ENCODE assay signal across 11 cellular contexts in genomic region chr15:66004618-66005262, GRCh38.
DNase-seq lines count a peak whose midpoint lies in the region; ATAC-seq and TF ChIP-seq lines count a peak whose summit lies in the region.
"Had no signal": no experiment of that assay in that cellular context is flagged by ENCODE, and none has a peak within 500 bp of the region (broad histone marks: within the 10 kb centered on the region; RNA-seq: fewer than 3 reads in every experiment).

No MANE protein-coding gene starts in this region.

- no peaks in the 10 kb centered on the region for H3K4me1 ChIP-seq in liver (ENCODE audit: control insufficient read depth in 4 of 4, insufficient read depth in 4 of 4, low read length in 3 of 4)
- no peaks in the 10 kb centered on the region for H3K4me1 ChIP-seq in CD8-positive, alpha-beta memory T cell (ENCODE audit: insufficient read depth, low read length)

- TF ChIP-seq CTCF in astrocyte of the cerebellum (IDR thresholded peaks at IDR 0.05; ENCODE audit: low read depth, low read length, missing control alignments) (no peak), liver (IDR thresholded peaks at IDR 0.05; ENCODE audit: low read depth, low read length, missing input control) (no peak)

- H3K36me3 Mint-ChIP-seq in T-helper 17 cell (ENCODE audit: low read depth) = peaks cover 7% of the 10 kb centered on the region
- H3K36me3 Mint-ChIP-seq in CD8-positive, alpha-beta memory T cell = no peaks in the 10 kb centered on the region
- H3K36me3 Mint-ChIP-seq: immature natural killer cell had no signal

- ATAC-seq in T-helper 17 cell (no peak), HG02973 (IDR thresholded peaks at IDR 0.05; ENCODE audit: unreplicated experiment) (no peak)

- H3K27me3 ChIP-seq in liver (ENCODE audit: control insufficient read depth in 4 of 4, insufficient read depth in 4 of 4, low read length in 3 of 4) = peaks cover 0 to 2% (median 0%) of the 10 kb centered on the region in 4 donors
- H3K27me3 ChIP-seq in CD8-positive, alpha-beta memory T cell (ENCODE audit: insufficient read depth, low read length, poor library complexity, severe bottlenecking) = peaks cover 5% of the 10 kb centered on the region

- no peak for TF ChIP-seq RAD21 in liver (IDR thresholded peaks at IDR 0.05)

- H3K4me1 Mint-ChIP-seq in T-helper 17 cell = no peaks in the 10 kb centered on the region
- no peaks in the 10 kb centered on the region for H3K4me1 Mint-ChIP-seq in CD8-positive, alpha-beta memory T cell
- H3K4me1 Mint-ChIP-seq: immature natural killer cell had no signal

- H3K9me3 ChIP-seq in liver (ENCODE audit: control insufficient read depth in 4 of 4, low read length in 3 of 4) = no peaks in the 10 kb centered on the region
- H3K9me3 ChIP-seq in T-helper 17 cell (ENCODE audit: control insufficient read depth, low read length, poor library complexity, severe bottlenecking) = no peaks in the 10 kb centered on the region
- no peaks in the 10 kb centered on the region for H3K9me3 ChIP-seq in CD8-positive, alpha-beta memory T cell (ENCODE audit: low read length)

- H3K9ac ChIP-seq in liver (ENCODE audit: low read depth in 1 of 2, low read length in 2 of 2) = no peak overlapping the region

- H3K9me3 Mint-ChIP-seq in CD8-positive, alpha-beta memory T cell = no peaks in the 10 kb centered on the region
- H3K9me3 Mint-ChIP-seq: immature natural killer cell had no signal

- DNase-seq in GM03348 (ENCODE audit: low spot score) (peak; percentile 71), KBM-7 (peak; percentile 65), astrocyte of the cerebellum (ENCODE audit: low read depth) (peak; percentile 29), NCI-H446 treated with DMSO at 0.1 percent for 48 hours (lab: John Stamatoyannopoulos, UW) (no peak), T-helper 17 cell (no peak)
- no peak for DNase-seq in CD8-positive, alpha-beta memory T cell
- DNase-seq: NCI-H146 had no signal

- no peak overlapping the region for H3K4me3 Mint-ChIP-seq in T-helper 17 cell
- no peak overlapping the region for H3K4me3 Mint-ChIP-seq in CD8-positive, alpha-beta memory T cell
- H3K4me3 Mint-ChIP-seq: immature natural killer cell had no signal

- H3K4me3 ChIP-seq in astrocyte of the cerebellum (ENCODE audit: low read depth, low read length) (no peak overlapping the region), liver (ENCODE audit: low read depth in 1 of 3, low read length in 3 of 3) (no peak overlapping the region)
- no peak overlapping the region for H3K4me3 ChIP-seq in CD8-positive, alpha-beta memory T cell (ENCODE audit: low read length)
- H3K4me3 ChIP-seq: smooth muscle cell had no signal

- no peak overlapping the region for H3K27ac Mint-ChIP-seq in T-helper 17 cell
- no peak overlapping the region for H3K27ac Mint-ChIP-seq in CD8-positive, alpha-beta memory T cell
- H3K27ac Mint-ChIP-seq: immature natural killer cell had no signal

- H3K27ac ChIP-seq in liver (ENCODE audit: low read depth in 1 of 2, low read length in 2 of 2) = no peak overlapping the region
- no peak overlapping the region for H3K27ac ChIP-seq in CD8-positive, alpha-beta memory T cell (ENCODE audit: low read depth, low read length)

- POLR2A ChIA-PET in CD8-positive, alpha-beta memory T cell (lab: Charles Lee) = no interaction called here

- no peaks in the 10 kb centered on the region for H3K36me3 ChIP-seq in liver (ENCODE audit: control insufficient read depth in 4 of 4, insufficient read depth in 3 of 4, low read depth in 1 of 4, low read length in 3 of 4)
- no peaks in the 10 kb centered on the region for H3K36me3 ChIP-seq in CD8-positive, alpha-beta memory T cell (ENCODE audit: insufficient read depth, low read length)

- CTCF ChIA-PET in CD8-positive, alpha-beta memory T cell (lab: Charles Lee) = no interaction called here

- WGBS in liver = 42% methylated on average over 6 of the region's 6 CpGs

- peaks cover 62% of the 10 kb centered on the region for H3K27me3 Mint-ChIP-seq in T-helper 17 cell
- H3K27me3 Mint-ChIP-seq in CD8-positive, alpha-beta memory T cell = peaks cover 41 to 45% of the 10 kb centered on the region in 2 donors

- in situ Hi-C loops in KBM-7 (cut with MboI; ENCODE audit: low pct_unique_long_range_greater_than_20kb, low sequenced_read_pairs) (no loop called here), astrocyte of the cerebellum (cut with HindIII; ENCODE audit: low sequenced_read_pairs) (no loop called here)

TF ChIP-seq in liver, 16 proteins besides CTCF, POLR2A, EP300 and RAD21:
- TF ChIP-seq REST (IDR thresholded peaks at IDR 0.05) = peak; percentile 99
- TF ChIP-seq ZBTB33 (IDR thresholded peaks at IDR 0.05) = no peak
TF ChIP-seq in liver: peak in this region for 1.

Comparison
In these comparisons a context has a peak if more than half of its experiments do, and no peak if none do; other contexts are left out.
1. DNase-seq: peak in GM03348 (single experiment), KBM-7 (single experiment) and astrocyte of the cerebellum (single experiment); none in NCI-H446 treated with DMSO at 0.1 percent for 48 hours (single experiment), T-helper 17 cell (0 of 3) and CD8-positive, alpha-beta memory T cell (0 of 5).